Comparison of ENCODE assay signal across 1 cellular context in genomic region chr4:76278583-76278982, GRCh38.
TF ChIP-seq lines count a peak whose summit lies in the region.

No MANE protein-coding gene starts in this region.

TF ChIP-seq in HepG2, 621 proteins besides CTCF, POLR2A, EP300 and RAD21 (continued from another document):
- TF ChIP-seq ZNF142 (CRISPR knock-in tag; IDR thresholded peaks at IDR 0.05): no peak
- TF ChIP-seq MED13 (CRISPR knock-in tag; IDR thresholded peaks at IDR 0.05): no peak
- TF ChIP-seq MED8 (CRISPR knock-in tag; IDR thresholded peaks at IDR 0.05; ENCODE audit: insufficient replicate concordance): no peak
- no peak for TF ChIP-seq KDM4B (CRISPR knock-in tag; IDR thresholded peaks at IDR 0.05)
- TF ChIP-seq YEATS4 (CRISPR knock-in tag; IDR thresholded peaks at IDR 0.05; ENCODE audit: borderline replicate concordance): no peak
- no peak for TF ChIP-seq GZF1 (CRISPR knock-in tag; IDR thresholded peaks at IDR 0.05)
- no peak for TF ChIP-seq ZNF256 (CRISPR knock-in tag; conservative IDR thresholded peaks at IDR 0.05)
- TF ChIP-seq HNF4A (CRISPR knock-in tag; IDR thresholded peaks at IDR 0.05): no peak
- no peak for TF ChIP-seq ZNF225 (CRISPR knock-in tag; IDR thresholded peaks at IDR 0.05)
- no peak for TF ChIP-seq SIN3B (IDR thresholded peaks at IDR 0.05; ENCODE audit: low read length)
- TF ChIP-seq HHEX (CRISPR knock-in tag; IDR thresholded peaks at IDR 0.05): no peak
- peak; percentile 45; the same call in 1 of the 2 replicates for TF ChIP-seq CEBPB (IDR thresholded peaks at IDR 0.05; ENCODE audit: borderline replicate concordance, low read depth, low read length)
- TF ChIP-seq GRHL1 (CRISPR knock-in tag; conservative IDR thresholded peaks at IDR 0.05): no peak
- TF ChIP-seq RXRB (CRISPR knock-in tag; IDR thresholded peaks at IDR 0.05; ENCODE audit: borderline replicate concordance): 0 out of 2 replicates have a peak, but pooled peaks have one; percentile 17
- TF ChIP-seq ATF7 (IDR thresholded peaks at IDR 0.05): peak; percentile 35; the same call in 1 of the 2 replicates
- TF ChIP-seq ATF7 (CRISPR knock-in tag; IDR thresholded peaks at IDR 0.05): no peak
- TF ChIP-seq STAT5B (CRISPR knock-in tag; IDR thresholded peaks at IDR 0.05): no peak
- TF ChIP-seq NR2F6 (IDR thresholded peaks at IDR 0.05): no peak
- no peak for TF ChIP-seq NR2F6 (CRISPR knock-in tag; IDR thresholded peaks at IDR 0.05)
- no peak for TF ChIP-seq ZNF766 (CRISPR knock-in tag; IDR thresholded peaks at IDR 0.05; ENCODE audit: borderline replicate concordance)
- no peak for TF ChIP-seq ZNF552 (CRISPR knock-in tag; IDR thresholded peaks at IDR 0.05; ENCODE audit: borderline replicate concordance)
